In genomic region chr3:34864011-34864410, GRCh38 we compare ENCODE assay signal across 14 cellular contexts.
"Had no signal": no experiment of that assay in that cellular context is flagged by ENCODE, and none has a peak within 500 bp of the region (broad histone marks: within the 10 kb centered on the region; RNA-seq: fewer than 3 reads in every experiment).

No MANE protein-coding gene starts in this region.

- H3K4me3 Mint-ChIP-seq: activated CD8-positive, alpha-beta T cell treated with anti-CD3 and anti-CD28 coated beads, Interleukin-2, amount 10 ng/mL, durations not matched to agents 7 days and 5 days; dendritic cell treated with granulocyte-macrophage colony-stimulating factor and Interleukin-4, amounts not matched to agents 40 ng/mL and 50 ng/mL, for 4 days; memory B cell; nephron progenitor cell; T-helper 1 cell treated with Interleukin-12 subunit alpha and Interleukin-12 subunit beta and Interleukin-4 antibody, amounts not matched to agents 30 μg/mL and 1 μg/mL, for 36 hours; WTC11 had no signal

- ATAC-seq: activated CD8-positive, alpha-beta T cell treated with anti-CD3 and anti-CD28 coated beads, Interleukin-2, amount 10 ng/mL, durations not matched to agents 7 days and 5 days; heart left ventricle; left lung had no signal

- H3K4me1 Mint-ChIP-seq: memory B cell, nephron progenitor cell had no signal

- H3K36me3 ChIP-seq: ascending aorta, heart left ventricle, left lung, stomach had no signal

- H3K9me3 Mint-ChIP-seq: nephron progenitor cell; T-helper 1 cell treated with Interleukin-12 subunit alpha and Interleukin-12 subunit beta and Interleukin-4 antibody, amounts not matched to agents 30 μg/mL and 1 μg/mL, for 36 hours; WTC11 had no signal

- H3K27me3 ChIP-seq: ascending aorta, heart left ventricle, left lung, stomach had no signal

- DNase-seq: activated CD4-positive, alpha-beta T cell treated with anti-CD3 and anti-CD28 coated beads for 48 hours; activated CD8-positive, alpha-beta memory T cell treated with anti-CD3 and anti-CD28 coated beads, Interleukin-2, amount 50 U/mL, for 48 hours; activated CD8-positive, alpha-beta T cell treated with anti-CD3 and anti-CD28 coated beads, Interleukin-2, amount 10 ng/mL, durations not matched to agents 7 days and 5 days; erythroblast; heart left ventricle; left lung; nephron progenitor cell; stimulated activated CD4-positive, alpha-beta T cell treated with anti-CD3 and anti-CD28 coated beads, Interleukin-4, amount 100 ng/mL, for 24 hours; stomach had no signal

- H3K36me3 Mint-ChIP-seq: memory B cell, WTC11 had no signal

- H3K9me3 ChIP-seq: ascending aorta, heart left ventricle, stomach had no signal

- H3K27me3 Mint-ChIP-seq: dendritic cell treated with granulocyte-macrophage colony-stimulating factor and Interleukin-4, amounts not matched to agents 40 ng/mL and 50 ng/mL, for 4 days; memory B cell had no signal

- H3K27ac ChIP-seq: ascending aorta, heart left ventricle, left lung, stomach had no signal

- H3K4me3 ChIP-seq: ascending aorta, heart left ventricle, left lung, stomach had no signal

- H3K27ac Mint-ChIP-seq: activated CD8-positive, alpha-beta T cell treated with anti-CD3 and anti-CD28 coated beads, Interleukin-2, amount 10 ng/mL, durations not matched to agents 7 days and 5 days; dendritic cell treated with granulocyte-macrophage colony-stimulating factor and Interleukin-4, amounts not matched to agents 40 ng/mL and 50 ng/mL, for 4 days; memory B cell; nephron progenitor cell; T-helper 1 cell treated with Interleukin-12 subunit alpha and Interleukin-12 subunit beta and Interleukin-4 antibody, amounts not matched to agents 30 μg/mL and 1 μg/mL, for 36 hours; WTC11 had no signal

- H3K4me1 ChIP-seq: heart left ventricle, left lung, stomach had no signal
